ENCODE assay signal across 16 cellular contexts in genomic region chr13:87878706-87879105, GRCh38.
DNase-seq lines count a peak whose midpoint lies in the region; TF ChIP-seq lines count a peak whose summit lies in the region.
"Had no signal": no experiment of that assay in that cellular context is flagged by ENCODE, and none has a peak within 500 bp of the region (broad histone marks: within the 10 kb centered on the region; RNA-seq: fewer than 3 reads in every experiment).

No MANE protein-coding gene starts in this region.

- H2BK5ac ChIP-seq in mesenchymal stem cell (ENCODE audit: low read depth, low read length, poor library complexity, severe bottlenecking) = no peak overlapping the region

- no peak overlapping the region for H2BK12ac ChIP-seq in mesenchymal stem cell (ENCODE audit: low read length in 2 of 2)

- H3K18ac ChIP-seq in mesenchymal stem cell (ENCODE audit: low read depth in 1 of 2, low read length in 2 of 2) = no peak overlapping the region

- POLR2A ChIA-PET in A673 (lab: Charles Lee; ENCODE audit: low non-redundant PET) = no interaction called here

- no peaks in the 10 kb centered on the region for H3K27me3 ChIP-seq in A673 (replicated peaks; ENCODE audit: insufficient read depth, low read depth, low read length, poor library complexity)
- H3K27me3 ChIP-seq in mesenchymal stem cell (ENCODE audit: control insufficient read depth in 1 of 2, insufficient read depth in 1 of 2, low read length in 2 of 2) = no peaks in the 10 kb centered on the region

- BruUV-seq in A673 (replicated peaks; lab: Mats Ljungman, UMichigan) = no TSS peak

- H2AK5ac ChIP-seq in mesenchymal stem cell (ENCODE audit: low read length, severe bottlenecking) = no peak overlapping the region

- no peak overlapping the region for H3K4me2 ChIP-seq in mesenchymal stem cell (ENCODE audit: low read length, poor library complexity, severe bottlenecking)
- H3K4me2 ChIP-seq: A549 had no signal

- no peaks in the 10 kb centered on the region for H3K36me3 ChIP-seq in A673 (ENCODE audit: insufficient read depth, low read length, poor library complexity, severe bottlenecking)
- H3K36me3 ChIP-seq in mesenchymal stem cell (ENCODE audit: control insufficient read depth in 1 of 2, insufficient read depth in 2 of 2, low read depth in 1 of 2, low read length in 2 of 2) = no peaks in the 10 kb centered on the region
- H3K36me3 ChIP-seq: HAP-1 had no signal

- H3K14ac ChIP-seq in mesenchymal stem cell (ENCODE audit: low read length in 2 of 2) = no peak overlapping the region

- no peaks in the 10 kb centered on the region for H3K4me1 ChIP-seq in A673 (ENCODE audit: insufficient read depth, low read length, poor library complexity, severe bottlenecking)
- H3K4me1 ChIP-seq in mesenchymal stem cell (ENCODE audit: control insufficient read depth, insufficient read depth, low read depth, low read length) = no peaks in the 10 kb centered on the region
- H3K4me1 ChIP-seq: A549, Caco-2, HAP-1 had no signal

- no peaks in the 10 kb centered on the region for H3K9me3 ChIP-seq in A673 (ENCODE audit: low read depth, low read length, poor library complexity, severe bottlenecking)
- no peaks in the 10 kb centered on the region for H3K9me3 ChIP-seq in mesenchymal stem cell (ENCODE audit: control insufficient read depth, low read length)
- H3K9me3 ChIP-seq: A549, Caco-2, HAP-1 had no signal

- no peak overlapping the region for H2AFZ ChIP-seq in mesenchymal stem cell (ENCODE audit: low read depth, low read length)

- DNase-seq in A673 (ENCODE audit: low spot score) (peak; percentile 18), NCI-H226 (peak; percentile 66), mesenchymal stem cell (peak; percentile 11), SHP77 treated with DMSO at 0.1 percent for 48 hours (lab: John Stamatoyannopoulos, UW) (no peak), NCI-H69 (lab: John Stamatoyannopoulos, UW) (no peak)
- no peak for DNase-seq in activated effector memory CD4-positive, alpha-beta T cell treated with Interleukin-2 at 50 U/mL for 16 hours
- DNase-seq: 8988T; C1 segment of cervical spinal cord; Caco-2; CD4-positive, alpha-beta memory T cell; DMS153; DND-41; GOT3; HFFc6 had no signal

- intact Hi-C loops in A673 (cut with micrococcal nuclease; ENCODE audit: unreplicated experiment) = no loop called here

- CTCF ChIA-PET in A673 (lab: Charles Lee) = no interaction called here

- H3K4ac ChIP-seq in mesenchymal stem cell (ENCODE audit: low read depth in 1 of 2, low read length in 2 of 2) = no peak overlapping the region

- no peak overlapping the region for H2BK120ac ChIP-seq in mesenchymal stem cell (ENCODE audit: low read depth, low read length)

- no peak overlapping the region for H4K91ac ChIP-seq in mesenchymal stem cell (ENCODE audit: low read length)

- H3K4me3 ChIP-seq in A673 (ENCODE audit: low read depth, low read length, poor library complexity, severe bottlenecking) = no peak overlapping the region
- H3K4me3 ChIP-seq in mesenchymal stem cell (ENCODE audit: insufficient read depth in 1 of 2, low read depth in 1 of 2, low read length in 2 of 2) = no peak overlapping the region
- H3K4me3 ChIP-seq: A549, HAP-1 had no signal

- H4K8ac ChIP-seq in mesenchymal stem cell (ENCODE audit: low read length) = no peak overlapping the region

- H3K23ac ChIP-seq in mesenchymal stem cell (ENCODE audit: low read length in 2 of 2) = no peak overlapping the region

- H2BK15ac ChIP-seq in mesenchymal stem cell (ENCODE audit: low read depth, poor library complexity, severe bottlenecking) = no peak overlapping the region

- TF ChIP-seq CTCF in A673 (conservative IDR thresholded peaks at IDR 0.05; ENCODE audit: low read depth, low read length) = no peak

- H3K9ac ChIP-seq in mesenchymal stem cell (ENCODE audit: low read length) = no peak overlapping the region

- H3K27ac ChIP-seq in A673 (ENCODE audit: low read depth, low read length, poor library complexity, severe bottlenecking) = no peak overlapping the region
- no peak overlapping the region for H3K27ac ChIP-seq in mesenchymal stem cell (ENCODE audit: low read length, poor library complexity, severe bottlenecking)
- H3K27ac ChIP-seq: A549 had no signal

- H3K79me1 ChIP-seq in mesenchymal stem cell (replicated peaks; ENCODE audit: low read length, poor library complexity, severe bottlenecking) = no peaks in the 10 kb centered on the region

Comparison
In these comparisons a context has a peak if more than half of its experiments do, and no peak if none do; other contexts are left out.
1. DNase-seq: peak in A673 (single experiment), NCI-H226 (single experiment) and mesenchymal stem cell (single experiment); none in SHP77 treated with DMSO at 0.1 percent for 48 hours (single experiment), activated effector memory CD4-positive, alpha-beta T cell treated with Interleukin-2 at 50 U/mL for 16 hours (single experiment) and NCI-H69 (single experiment).